8 cellular contexts compared by ENCODE assay signal in the genomic region with DNA sequence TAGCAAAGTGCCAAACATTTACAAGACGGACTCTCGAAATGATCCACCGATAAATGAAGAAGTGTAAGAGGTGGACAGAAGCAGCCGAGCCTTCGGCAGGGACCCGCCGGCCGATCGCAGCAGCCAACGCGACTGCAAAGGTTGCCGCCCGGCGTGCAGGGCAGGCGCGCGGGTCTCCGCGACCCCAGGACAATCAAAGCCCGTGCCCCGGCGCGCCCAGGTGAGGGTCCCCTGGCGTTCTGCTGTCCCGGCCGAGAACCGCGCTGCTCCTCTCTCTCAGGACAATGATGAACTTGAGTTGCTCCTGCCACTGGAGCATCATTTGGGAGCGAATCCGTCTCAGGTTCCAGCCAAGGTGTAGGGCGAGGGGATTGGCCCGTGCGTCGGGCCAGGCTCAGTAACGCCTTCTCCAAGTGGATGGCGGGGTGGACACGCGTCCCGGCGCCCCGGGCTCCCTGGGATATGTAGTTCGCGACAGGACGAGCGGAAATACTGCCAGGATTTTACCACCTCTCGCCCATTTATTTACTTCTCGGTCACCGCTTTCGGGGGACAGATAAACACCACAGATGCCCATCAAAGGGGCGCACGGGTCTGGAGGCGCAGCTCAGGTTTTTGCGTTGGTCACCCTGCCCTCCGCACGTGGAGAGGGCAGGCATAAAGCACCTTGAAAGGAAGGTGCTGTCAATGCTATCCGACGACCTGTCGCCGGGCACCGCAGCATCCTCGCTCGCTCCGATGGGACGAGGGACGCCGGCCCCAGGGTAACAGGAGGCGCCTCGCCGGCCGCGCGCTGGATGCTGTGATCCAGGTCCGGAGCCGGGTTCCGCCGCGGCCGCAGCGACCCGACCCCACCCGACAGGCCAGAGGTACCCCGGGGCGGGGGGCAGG. TPM values are rescaled to one million over a fixed set of nuclear protein-coding genes. Genes with fewer than 3 reads are reported as not detected.
A peak's percentile ranks its signal among the peaks of the same experiment; 100 is the strongest.
DNase-seq lines count a peak whose midpoint lies in the region; ATAC-seq and TF ChIP-seq lines count a peak whose summit lies in the region.

A gene with protein sequence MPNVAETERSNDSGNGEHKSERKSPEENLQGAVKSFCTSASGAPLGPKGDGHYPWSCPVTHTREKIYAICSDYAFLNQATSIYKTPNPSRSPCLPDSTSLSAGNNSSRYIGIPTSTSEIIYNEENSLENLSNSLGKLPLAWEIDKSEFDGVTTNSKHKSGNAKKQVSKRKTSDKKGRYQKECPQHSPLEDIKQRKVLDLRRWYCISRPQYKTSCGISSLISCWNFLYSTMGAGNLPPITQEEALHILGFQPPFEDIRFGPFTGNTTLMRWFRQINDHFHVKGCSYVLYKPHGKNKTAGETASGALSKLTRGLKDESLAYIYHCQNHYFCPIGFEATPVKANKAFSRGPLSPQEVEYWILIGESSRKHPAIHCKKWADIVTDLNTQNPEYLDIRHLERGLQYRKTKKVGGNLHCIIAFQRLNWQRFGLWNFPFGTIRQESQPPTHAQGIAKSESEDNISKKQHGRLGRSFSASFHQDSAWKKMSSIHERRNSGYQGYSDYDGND (plus strand): TSS at position 467 of the 891 bp plus-strand sequence. CDS start 8,149 bp downstream, outside the sequence.
A gene (minus strand): TSS at position 324 of the 891 bp plus-strand sequence. CDS start 306 bp downstream, at position 18.

- H3K9me3 Mint-ChIP-seq in progenitor cell of endocrine pancreas (ENCODE audit: low read depth): no peaks in the 10 kb centered on the region

- intact Hi-C loops in T-helper 2 cell treated with Interferon-gamma antibody and Interleukin-4, amounts not matched to agents 100 ng/mL and 5 ng/mL, for 36 hours (cut with micrococcal nuclease): loop anchor here (1.0 kb wide), 2 partner anchors 46 to 203 kb away; a partner anchor contains a TSS
- intact Hi-C loops in ascending aorta (cut with DNase I): loop anchor here (1.0 kb wide), 1 partner anchor 47 kb away; a partner anchor contains a TSS

- H3K36me3 ChIP-seq in ascending aorta (no peaks in the 10 kb centered on the region), right atrium auricular region (no peaks in the 10 kb centered on the region)

- TF ChIP-seq CTCF in ascending aorta (IDR thresholded peaks at IDR 0.05) (no peak), right atrium auricular region (IDR thresholded peaks at IDR 0.05) (no peak), progenitor cell of endocrine pancreas (IDR thresholded peaks at IDR 0.05; ENCODE audit: unreplicated experiment) (no peak)

- H3K4me3 ChIP-seq in ascending aorta: peak within 1 kb of the TSS; percentile 86 to 89
- peak within 1 kb of the TSS; percentile 73 to 95 for H3K4me3 ChIP-seq in right atrium auricular region

- H3K27me3 Mint-ChIP-seq in progenitor cell of endocrine pancreas: no peaks in the 10 kb centered on the region

- H3K4me1 ChIP-seq in ascending aorta (peaks cover 7% of the 10 kb centered on the region in 2 donors), right atrium auricular region (peaks cover 0 to 45% of the 10 kb centered on the region in 2 donors)

- H3K9me3 ChIP-seq in ascending aorta (no peaks in the 10 kb centered on the region), right atrium auricular region (no peaks in the 10 kb centered on the region)

- H3K27ac ChIP-seq in ascending aorta (peak within 1 kb of the TSS; percentile 86), right atrium auricular region (peak within 1 kb of the TSS; percentile 93 to 94)

- ATAC-seq in GM18498 (IDR thresholded peaks at IDR 0.05; ENCODE audit: unreplicated experiment): peak; percentile 80
- ATAC-seq in HG02870 (IDR thresholded peaks at IDR 0.05; ENCODE audit: unreplicated experiment): peak; percentile 78

- no peaks in the 10 kb centered on the region for H3K27me3 ChIP-seq in ascending aorta
- H3K27me3 ChIP-seq in right atrium auricular region: no peaks in the 10 kb centered on the region

- DNase-seq in NCI-H1694 (lab: John Stamatoyannopoulos, UW): peak; percentile 96
- peak; percentile 65 to 94 for DNase-seq in ascending aorta (ENCODE audit: low spot score in 2 of 2)
- peak; percentile 94 for DNase-seq in right atrium auricular region (ENCODE audit: low spot score)
- peak; percentile 66 for DNase-seq in progenitor cell of endocrine pancreas (ENCODE audit: low spot score, unreplicated experiment)
- no peak for DNase-seq in COLO829 (ENCODE audit: low spot score)

- peak within 1 kb of the TSS; percentile 88 for H3K27ac Mint-ChIP-seq in progenitor cell of endocrine pancreas

- peaks cover 3% of the 10 kb centered on the region for H3K4me1 Mint-ChIP-seq in progenitor cell of endocrine pancreas (ENCODE audit: low read depth)

- peaks cover 2% of the 10 kb centered on the region for H3K36me3 Mint-ChIP-seq in progenitor cell of endocrine pancreas (ENCODE audit: insufficient read depth)

- peak within 1 kb of the TSS; percentile 86 for H3K4me3 Mint-ChIP-seq in progenitor cell of endocrine pancreas (ENCODE audit: low read depth)

RNA-seq across cellular contexts. Expression of the first gene that starts in this region (rescaled TPM):
- 35.1 and 36.9 TPM in 2 replicates for total RNA-seq in T-helper 2 cell treated with Interferon-gamma antibody and Interleukin-4, amounts not matched to agents 100 ng/mL and 5 ng/mL, for 36 hours
- total RNA-seq in ascending aorta (19.1 TPM), right atrium auricular region (10 to 100 TPM; 20.2 to 38.9 TPM), progenitor cell of endocrine pancreas (28.5 and 30.0 TPM in 2 replicates)

RNA-seq across cellular contexts. Expression of the second gene that starts in this region (rescaled TPM):
- total RNA-seq in T-helper 2 cell treated with Interferon-gamma antibody and Interleukin-4, amounts not matched to agents 100 ng/mL and 5 ng/mL, for 36 hours: 13.4 and 14.0 TPM in 2 replicates
- total RNA-seq in ascending aorta (38.0 TPM), right atrium auricular region (1 to 10 TPM; 3.9 to 4.4 TPM), progenitor cell of endocrine pancreas (20.2 and 20.7 TPM in 2 replicates)
